18 cellular contexts compared by ENCODE assay signal in the genomic region with DNA sequence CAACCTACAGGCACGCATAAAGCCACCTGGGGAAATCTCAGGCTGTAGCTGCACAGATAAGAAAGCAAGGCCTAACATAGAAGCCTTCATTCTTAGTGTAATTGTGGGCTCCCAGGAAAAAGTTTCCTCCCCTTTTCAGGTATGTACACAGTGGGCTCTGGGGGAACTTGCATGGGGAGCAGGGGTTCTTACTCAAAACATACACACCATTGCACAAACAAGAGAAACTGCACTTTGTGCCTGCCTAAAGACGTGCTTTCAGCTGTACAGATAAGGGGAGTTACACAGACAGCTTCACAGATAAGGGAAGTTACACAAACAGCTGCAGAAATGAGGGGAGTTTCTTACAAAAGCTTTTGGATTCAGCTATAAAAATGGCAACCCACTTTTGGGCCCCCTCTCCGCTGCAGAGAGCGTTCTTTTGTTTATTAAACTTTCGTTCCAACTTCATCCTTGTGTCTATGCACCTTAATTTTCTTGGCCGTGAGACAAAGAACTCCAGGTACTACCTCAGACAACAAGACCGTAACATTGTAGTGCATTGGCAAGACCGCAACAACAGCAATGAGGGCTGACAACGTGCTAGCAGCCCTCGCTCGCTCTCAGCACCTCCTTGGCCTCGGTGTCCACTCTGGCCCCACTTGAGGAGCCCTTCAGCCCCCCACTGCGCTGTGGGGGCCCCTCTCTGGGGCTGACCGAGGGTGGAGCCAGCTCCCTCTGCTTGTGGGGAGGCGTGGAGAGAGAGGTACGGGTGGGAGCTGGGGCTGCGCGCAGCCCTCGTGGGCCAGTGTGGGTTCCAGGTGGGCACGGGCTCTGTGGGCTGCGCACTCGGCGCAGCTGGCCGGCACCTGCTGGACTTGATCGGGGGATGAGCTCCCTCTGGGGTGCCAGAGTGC.
"Had no signal": no experiment of that assay in that cellular context is flagged by ENCODE, and none has a peak within 500 bp of the region (broad histone marks: within the 10 kb centered on the region; RNA-seq: fewer than 3 reads in every experiment).

No MANE protein-coding gene starts in this region.

- H3K4me3 ChIP-seq: heart right ventricle, lower lobe of right lung, sigmoid colon, smooth muscle cell had no signal

- H3K27me3 ChIP-seq: heart right ventricle, sigmoid colon had no signal

- DNase-seq: activated CD4-positive, alpha-beta T cell treated with anti-CD3 and anti-CD28 coated beads, Interleukin-2, amount 10 ng/mL, durations not matched to agents 7 days and 5 days; activated CD4-positive, CD25-positive, alpha-beta regulatory T cell treated with anti-CD3 and anti-CD28 coated beads, Interleukin-2, amount 50 U/mL, for 72 hours; activated CD8-positive, alpha-beta T cell treated with anti-CD3 and anti-CD28 coated beads for 36 hours; activated gamma-delta T cell; aorta; effector CD4-positive, alpha-beta T cell; foreskin fibroblast; heart right ventricle; kidney; lower lobe of right lung; naive B cell; sigmoid colon; stimulated activated CD4-positive, alpha-beta T cell treated with anti-CD3 and anti-CD28 coated beads, Interleukin-15, amount 100 ng/mL, for 24 hours; stimulated activated CD8-positive, alpha-beta memory T cell treated with anti-CD3 and anti-CD28 coated beads, Interleukin-4, amount 100 ng/mL, for 48 hours; stimulated activated naive B cell treated with anti-CD40 and anti-IgM and Interleukin-4, amounts not matched to agents 10 μg/mL and 1 μg/mL and 100 μg/mL, for 72 hours had no signal

- H3K36me3 ChIP-seq: heart right ventricle, lower lobe of right lung, sigmoid colon had no signal

- FAIRE-seq: endometrium, kidney had no signal

- H3K4me1 ChIP-seq: lower lobe of right lung, sigmoid colon had no signal

- H3K4me2 ChIP-seq: smooth muscle cell had no signal

- H3K9me3 ChIP-seq: sigmoid colon had no signal

- H3K27ac ChIP-seq: heart right ventricle, lower lobe of right lung, sigmoid colon, VCaP had no signal
